ENCODE assay signal across 16 cellular contexts in genomic region chr12:11085419-11085818, GRCh38. TPM values are rescaled to one million over a fixed set of nuclear protein-coding genes. Genes with fewer than 3 reads are reported as not detected.
DNase-seq lines count a peak whose midpoint lies in the region; ATAC-seq and TF ChIP-seq lines count a peak whose summit lies in the region.
"Had no signal": no experiment of that assay in that cellular context is flagged by ENCODE, and none has a peak within 500 bp of the region (broad histone marks: within the 10 kb centered on the region; RNA-seq: fewer than 3 reads in every experiment).

No MANE protein-coding gene starts in this region.

- no peak overlapping the region for H3K18ac ChIP-seq in mesendoderm (ENCODE audit: low read length)

- H2BK120ac ChIP-seq in mesendoderm (ENCODE audit: low read depth, low read length): no peak overlapping the region

- no peaks in the 10 kb centered on the region for H3K79me1 ChIP-seq in mesendoderm (ENCODE audit: low read length)

- no peak overlapping the region for H2BK15ac ChIP-seq in mesendoderm (replicated peaks; ENCODE audit: low read depth)

- no peak overlapping the region for H3K4ac ChIP-seq in mesendoderm (ENCODE audit: low read depth, low read length)

- no peak overlapping the region for H3K27ac Mint-ChIP-seq in progenitor cell of endocrine pancreas

- no peak overlapping the region for H3K4me2 ChIP-seq in mesendoderm (ENCODE audit: low read length)
- H3K4me2 ChIP-seq: KMS-11 had no signal

- intact Hi-C loops in thyroid gland (cut with DNase I): no loop called here

- H3K27ac ChIP-seq in mesendoderm (ENCODE audit: low read depth, low read length) (no peak overlapping the region), thyroid gland (no peak overlapping the region)
- H3K27ac ChIP-seq: C4-2B, dorsolateral prefrontal cortex, KMS-11, left lung, neutrophil had no signal

- no peaks in the 10 kb centered on the region for H3K36me3 ChIP-seq in mesendoderm (ENCODE audit: control insufficient read depth, insufficient read depth, low read length)
- H3K36me3 ChIP-seq in thyroid gland: no peaks in the 10 kb centered on the region
- H3K36me3 ChIP-seq: left lung, neutrophil had no signal

- no peak overlapping the region for H3K9ac ChIP-seq in mesendoderm (ENCODE audit: low read length)
- H3K9ac ChIP-seq: KMS-11 had no signal

- no peak overlapping the region for H2AK5ac ChIP-seq in mesendoderm (ENCODE audit: low read length)

- no peak for TF ChIP-seq CTCF in progenitor cell of endocrine pancreas (IDR thresholded peaks at IDR 0.05; ENCODE audit: unreplicated experiment)
- TF ChIP-seq CTCF in thyroid gland (IDR thresholded peaks at IDR 0.05): no peak

- no peak overlapping the region for H3K56ac ChIP-seq in mesendoderm (ENCODE audit: low read length)

- no peak for TF ChIP-seq POLR2A in thyroid gland (IDR thresholded peaks at IDR 0.05)

- H3K9me3 Mint-ChIP-seq in progenitor cell of endocrine pancreas (ENCODE audit: low read depth): peaks cover 17% of the 10 kb centered on the region

- no peak overlapping the region for H2BK5ac ChIP-seq in mesendoderm (ENCODE audit: low read length)

- ATAC-seq in HG03064 (IDR thresholded peaks at IDR 0.05; ENCODE audit: low read depth, unreplicated experiment) (peak; percentile 78), SK-N-SH treated with all-trans-retinoic acid at 6 μM for 48 hours (no peak)
- ATAC-seq: left lung had no signal

- H3K4me3 ChIP-seq in mesendoderm (ENCODE audit: low read length) (no peak overlapping the region), thyroid gland (replicated peaks in 1 of 3) (no peak overlapping the region)
- H3K4me3 ChIP-seq: dorsolateral prefrontal cortex, left lung had no signal

- peak; percentile 15 for DNase-seq in stimulated activated naive CD4-positive, alpha-beta T cell treated with Interleukin-2 at 50 U/mL for 16 hours (lab: John Stamatoyannopoulos, UW)
- DNase-seq in stimulated activated naive CD4-positive, alpha-beta T cell (lab: John Stamatoyannopoulos, UW): no peak
- DNase-seq in activated naive CD4-positive, alpha-beta T cell treated with anti-CD3 and anti-CD28 coated beads, Interleukin-2, amount 50 U/mL, for 16 hours: peak; percentile 37
- DNase-seq in progenitor cell of endocrine pancreas (ENCODE audit: low spot score, unreplicated experiment): no peak
- no peak for DNase-seq in mesendoderm
- no peak for DNase-seq in thyroid gland
- DNase-seq: activated gamma-delta T cell, dorsolateral prefrontal cortex, left lung, NCI-H226 had no signal

- H4K8ac ChIP-seq in mesendoderm (ENCODE audit: low read depth, low read length): no peak overlapping the region

- H3K4me1 ChIP-seq in mesendoderm (ENCODE audit: control insufficient read depth, low read depth, low read length) (no peaks in the 10 kb centered on the region), thyroid gland (no peaks in the 10 kb centered on the region)
- H3K4me1 ChIP-seq: left lung had no signal

- no peak overlapping the region for H3K4me3 Mint-ChIP-seq in progenitor cell of endocrine pancreas (ENCODE audit: low read depth)

- H3K27me3 Mint-ChIP-seq in progenitor cell of endocrine pancreas: no peaks in the 10 kb centered on the region

- no peaks in the 10 kb centered on the region for H3K4me1 Mint-ChIP-seq in progenitor cell of endocrine pancreas (ENCODE audit: low read depth)

- H3K27me3 ChIP-seq in mesendoderm (ENCODE audit: insufficient read depth, low read length, poor library complexity) (no peaks in the 10 kb centered on the region), thyroid gland (no peaks in the 10 kb centered on the region)
- H3K27me3 ChIP-seq: dorsolateral prefrontal cortex, left lung, neutrophil had no signal

- no peaks in the 10 kb centered on the region for H3K9me3 ChIP-seq in thyroid gland
- H3K9me3 ChIP-seq: neutrophil had no signal

- H4K5ac ChIP-seq in mesendoderm (ENCODE audit: low read length): no peak overlapping the region

- no CpG with 5 or more reads among the region's 3 CpGs for WGBS in mesendoderm (ENCODE audit: extremely low coverage, insufficient coverage, low lambda C conversion rate)
- WGBS in thyroid gland, 2 donors: 85 to 91% methylated on average over 3 of the region's 3 CpGs

- H3K79me2 ChIP-seq in mesendoderm (ENCODE audit: control insufficient read depth, insufficient read depth, low read length): no peaks in the 10 kb centered on the region

- no peak overlapping the region for H3K23ac ChIP-seq in mesendoderm (ENCODE audit: low read length)

- peaks cover 17% of the 10 kb centered on the region for H3K36me3 Mint-ChIP-seq in progenitor cell of endocrine pancreas (ENCODE audit: insufficient read depth)

TF ChIP-seq in SK-N-SH treated with all-trans-retinoic acid at 6 μM for 48 hours, 23 proteins besides CTCF, POLR2A, EP300 and RAD21:
- TF ChIP-seq TSHZ2 (CRISPR knock-in tag; IDR thresholded peaks at IDR 0.05) (no peak), GLIS3 (CRISPR knock-in tag; IDR thresholded peaks at IDR 0.05) (no peak), RARB (CRISPR knock-in tag; IDR thresholded peaks at IDR 0.05) (no peak), ESRRG (CRISPR knock-in tag; IDR thresholded peaks at IDR 0.05) (no peak), CSDC2 (CRISPR knock-in tag; IDR thresholded peaks at IDR 0.05) (no peak), ZC3H10 (CRISPR knock-in tag; IDR thresholded peaks at IDR 0.05) (no peak), ZNF565 (CRISPR knock-in tag; conservative IDR thresholded peaks at IDR 0.05; ENCODE audit: low read depth) (no peak), CSRNP3 (CRISPR knock-in tag; IDR thresholded peaks at IDR 0.05) (no peak)
TF ChIP-seq in SK-N-SH treated with all-trans-retinoic acid at 6 μM for 48 hours: peak in this region for 0.

RNA-seq across cellular contexts. Expression of gene TAS2R43, which starts 6.7 kb away (rescaled TPM):
- total RNA-seq in progenitor cell of endocrine pancreas: 1.2 and 1.9 TPM in 2 replicates
- polyA plus RNA-seq in mesendoderm (2013, experiment 1 of 2): not detected
- not detected for polyA plus RNA-seq in mesendoderm (2013, experiment 2 of 2)
- 10 to 100 TPM in 2 of 4 donors, 1 to 10 TPM in 2; 2.6 to 26.2 (median 9.8) TPM for total RNA-seq in thyroid gland

RNA-seq across cellular contexts. Expression of gene TAS2R46, which starts 23.3 kb away (rescaled TPM):
- 2.6 and 3.3 TPM in 2 replicates for total RNA-seq in progenitor cell of endocrine pancreas
- not detected for polyA plus RNA-seq in mesendoderm (2013, experiment 1 of 2)
- polyA plus RNA-seq in mesendoderm (2013, experiment 2 of 2): not detected
- 1 to 10 TPM; 2.5 to 5.1 (median 4.5) TPM for total RNA-seq in thyroid gland
- total RNA-seq: RPMI7951 had no signal

RNA-seq across cellular contexts. Expression of gene TAS2R30, which starts 49.0 kb away (rescaled TPM):
- total RNA-seq in progenitor cell of endocrine pancreas: 5.6 and 6.3 TPM in 2 replicates
- not detected for polyA plus RNA-seq in mesendoderm (2013, experiment 1 of 2)
- polyA plus RNA-seq in mesendoderm (2013, experiment 2 of 2): not detected
- total RNA-seq in thyroid gland: 10 to 100 TPM; 10.4 to 26.2 (median 17.9) TPM

RNA-seq across cellular contexts. Expression of gene TAS2R31, which starts 54.2 kb away (rescaled TPM):
- total RNA-seq in progenitor cell of endocrine pancreas: 8.6 and 10.3 TPM in 2 replicates
- polyA plus RNA-seq in mesendoderm (2013, experiment 1 of 2): 0.14 TPM
- 0.06 TPM for polyA plus RNA-seq in mesendoderm (2013, experiment 2 of 2)
- total RNA-seq in thyroid gland: 10 to 100 TPM in 3 of 4 donors, 1 to 10 TPM in 1; 4.9 to 30.5 (median 11.9) TPM

Comparison
In these comparisons a context has a peak if more than half of its experiments do, and no peak if none do; other contexts are left out.
1. DNase-seq: peak in stimulated activated naive CD4-positive, alpha-beta T cell treated with Interleukin-2 at 50 U/mL for 16 hours (single experiment) and activated naive CD4-positive, alpha-beta T cell treated with anti-CD3 and anti-CD28 coated beads, Interleukin-2, amount 50 U/mL, for 16 hours (single experiment); none in stimulated activated naive CD4-positive, alpha-beta T cell (0 of 6), progenitor cell of endocrine pancreas (single experiment), mesendoderm (single experiment) and thyroid gland (0 of 2).